In genomic region chr2:47225061-47225783, GRCh38 we compare ENCODE assay signal across 1 cellular context.
TF ChIP-seq lines count a peak whose summit lies in the region.

No MANE protein-coding gene starts in this region.

TF ChIP-seq in SK-N-SH, 30 proteins besides CTCF, POLR2A, EP300 and RAD21 (continued from another document):
- TF ChIP-seq ZBTB33 (IDR thresholded peaks at IDR 0.05; ENCODE audit: borderline replicate concordance, low read depth) (peak; percentile 80), RXRA (IDR thresholded peaks at IDR 0.05; ENCODE audit: borderline replicate concordance, low read depth) (peak; percentile 98), SIN3A (IDR thresholded peaks at IDR 0.05; ENCODE audit: borderline replicate concordance, low read depth, low read length) (peak; percentile 60; the same call in 1 of the 2 replicates), NFIC (IDR thresholded peaks at IDR 0.05; ENCODE audit: borderline replicate concordance) (peak; percentile 99), POLR2AphosphoS5 (IDR thresholded peaks at IDR 0.05; ENCODE audit: low read depth, low read length) (peak; percentile 87), USF1 (IDR thresholded peaks at IDR 0.05; ENCODE audit: borderline replicate concordance, low read depth) (no peak), ELF1 (IDR thresholded peaks at IDR 0.05) (peak; percentile 39; the same call in 1 of the 2 replicates), GATA2 (CRISPR knock-in tag; IDR thresholded peaks at IDR 0.05) (no peak)
